21 cellular contexts compared by ENCODE assay signal in genomic region chr7:7786595-7786994, GRCh38.
"Had no signal": no experiment of that assay in that cellular context is flagged by ENCODE, and none has a peak within 500 bp of the region (broad histone marks: within the 10 kb centered on the region; RNA-seq: fewer than 3 reads in every experiment).

No MANE protein-coding gene starts in this region.

- H3K4me3 ChIP-seq: esophagus muscularis mucosa, gastrocnemius medialis, pancreas, psoas muscle, right atrium auricular region, thyroid gland had no signal

- H3K9me3 ChIP-seq: esophagus muscularis mucosa, gastrocnemius medialis, pancreas, psoas muscle, right atrium auricular region, thyroid gland had no signal

- DNase-seq: activated CD4-positive, alpha-beta T cell treated with anti-CD3 and anti-CD28 coated beads for 1 hour; activated CD4-positive, alpha-beta T cell treated with anti-CD3 and anti-CD28 coated beads, Interleukin-2, amount 50 U/mL, for 1 hour; activated CD8-positive, alpha-beta T cell treated with anti-CD3 and anti-CD28 coated beads, Interleukin-2, amount 10 ng/mL, durations not matched to agents 7 days and 5 days; activated gamma-delta T cell; aorta; brain microvascular endothelial cell; caudate nucleus; dermis blood vessel endothelial cell; effector memory CD4-positive, alpha-beta T cell; gastrocnemius medialis; head of caudate nucleus; hypothalamus; left ventricle myocardium superior; pancreas; psoas muscle; stimulated activated CD4-positive, alpha-beta T cell treated with anti-CD3 and anti-CD28 coated beads, Interleukin-1b, Interleukin-23, amount 100 ng/mL, for 48 hours; substantia nigra; thyroid gland; WERI-Rb-1 had no signal

- ATAC-seq: activated CD8-positive, alpha-beta T cell treated with anti-CD3 and anti-CD28 coated beads, Interleukin-2, amount 10 ng/mL, durations not matched to agents 7 days and 5 days; gastrocnemius medialis; left ventricle myocardium superior; pancreas; psoas muscle had no signal

- H3K36me3 ChIP-seq: brain microvascular endothelial cell, esophagus muscularis mucosa, gastrocnemius medialis, pancreas, right atrium auricular region, thyroid gland, WERI-Rb-1 had no signal

- H3K27me3 ChIP-seq: brain microvascular endothelial cell, esophagus muscularis mucosa, gastrocnemius medialis, pancreas, right atrium auricular region, thyroid gland had no signal

- H3K4me1 ChIP-seq: esophagus muscularis mucosa, pancreas, right atrium auricular region had no signal

- H3K27ac ChIP-seq: brain microvascular endothelial cell, esophagus muscularis mucosa, gastrocnemius medialis, pancreas, psoas muscle, right atrium auricular region, thyroid gland, WERI-Rb-1 had no signal
